ENCODE assay signal across 9 cellular contexts in genomic region chr17:50129303-50129945, GRCh38. TPM values are rescaled to one million over a fixed set of nuclear protein-coding genes. Genes with fewer than 3 reads are reported as not detected.
A peak's percentile ranks its signal among the peaks of the same experiment; 100 is the strongest.
DNase-seq lines count a peak whose midpoint lies in the region; ATAC-seq and TF ChIP-seq lines count a peak whose summit lies in the region.
"Had no signal": no experiment of that assay in that cellular context is flagged by ENCODE, and none has a peak within 500 bp of the region (broad histone marks: within the 10 kb centered on the region; RNA-seq: fewer than 3 reads in every experiment).

No MANE protein-coding gene starts in this region.

- TF ChIP-seq CTCF in Caco-2 (IDR thresholded peaks at IDR 0.05; ENCODE audit: insufficient read depth in 1 of 2, low read depth in 1 of 2, low read length in 1 of 2, severe bottlenecking in 1 of 2, unreplicated experiment in 1 of 2) (no peak), LNCaP clone FGC (IDR thresholded peaks at IDR 0.05; ENCODE audit: control insufficient read depth, extremely low read depth, insufficient read depth) (no peak), heart left ventricle (IDR thresholded peaks at IDR 0.05) (no peak)

- TF ChIP-seq POLR2A in heart left ventricle (IDR thresholded peaks at IDR 0.05), result no peak

- H3K36me3 ChIP-seq in Caco-2 (ENCODE audit: control insufficient read depth, insufficient read depth, low read length) (no peaks in the 10 kb centered on the region), heart left ventricle (peaks cover 0 to 6% (median 2%) of the 10 kb centered on the region in 9 donors), skeletal muscle satellite cell (ENCODE audit: insufficient read depth, low read length) (peaks cover 5% of the 10 kb centered on the region)

- CTCF ChIA-PET in Caco-2 (lab: Charles Lee), result interaction anchor here (0.6 to 0.9 kb wide), 4 partner anchors 57 to 291 kb away, joined by 3 to 4 read pairs (median 4); no protein-coding TSS in a partner anchor

- BruUV-seq in Caco-2 (replicated peaks; lab: Mats Ljungman, UMichigan), result no TSS peak

- DNase-seq in Caco-2 (peak; percentile 69 to 82), LNCaP clone FGC (ENCODE audit: low read depth) (no peak), heart left ventricle (peak in 1 of 5 donors; percentile 54), mucosa of gallbladder (ENCODE audit: low spot score) (no peak), amniotic stem cell (lab: John Stamatoyannopoulos, UW) (no peak), ureter (ENCODE audit: low spot score) (no peak)

- intact Hi-C loops in Caco-2 (cut with micrococcal nuclease; ENCODE audit: unreplicated experiment) (no loop called here), heart left ventricle (cut with DNase I) (no loop called here)

- no peaks in the 10 kb centered on the region for H3K27me3 ChIP-seq in Caco-2 (replicated peaks; ENCODE audit: control insufficient read depth, insufficient read depth, low read length)
- peaks cover 0 to 20% (median 0%) of the 10 kb centered on the region in 9 donors for H3K27me3 ChIP-seq in heart left ventricle
- H3K27me3 ChIP-seq in skeletal muscle satellite cell (ENCODE audit: control insufficient read depth, insufficient read depth, low read length), result peaks cover 2% of the 10 kb centered on the region

- peaks cover 27% of the 10 kb centered on the region for H3K36me3 Mint-ChIP-seq in Caco-2 (ENCODE audit: insufficient read depth, unreplicated experiment)
- peaks cover 10% of the 10 kb centered on the region for H3K36me3 Mint-ChIP-seq in activated T-helper 17 cell treated with anti-CD3 and anti-CD28 coated beads, Interleukin-2, amount 50 U/mL, for 72 hours (ENCODE audit: low read depth)

- H3K9me3 ChIP-seq in Caco-2, result no peaks in the 10 kb centered on the region
- H3K9me3 ChIP-seq in heart left ventricle, result no peaks in the 10 kb centered on the region
- no peaks in the 10 kb centered on the region for H3K9me3 ChIP-seq in skeletal muscle satellite cell (replicated peaks; ENCODE audit: low read length)
- H3K9me3 ChIP-seq: neutrophil had no signal

- WGBS in heart left ventricle, 4 donors, result 1 to 3% (median 2%) methylated on average over 36 to 53 of the region's 54 CpGs

- ATAC-seq in activated T-helper 17 cell treated with anti-CD3 and anti-CD28 coated beads, Interleukin-2, amount 50 U/mL, for 72 hours (replicated peaks), result peak; percentile 48
- ATAC-seq in heart left ventricle, result no peak

- H3K4me2 ChIP-seq in skeletal muscle satellite cell (ENCODE audit: low read length), result peak overlapping the region; percentile 88

- peak overlapping the region; percentile 50 for H3K4me3 ChIP-seq in Caco-2 (ENCODE audit: low read depth, low read length)
- 0 out of 2 replicates have a peak overlapping the region, but pooled peaks have one; percentile 7 for H3K4me3 ChIP-seq in LNCaP clone FGC (ENCODE audit: low read depth, low read length)
- H3K4me3 ChIP-seq in heart left ventricle, result peak overlapping the region; percentile 22 to 61 (median 51)
- peak overlapping the region; percentile 53 for H3K4me3 ChIP-seq in skeletal muscle satellite cell (ENCODE audit: low read length)

- peak overlapping the region; percentile 79 for H3K4me3 Mint-ChIP-seq in Caco-2 (ENCODE audit: unreplicated experiment)
- H3K4me3 Mint-ChIP-seq in activated T-helper 17 cell treated with anti-CD3 and anti-CD28 coated beads, Interleukin-2, amount 50 U/mL, for 72 hours, result peak overlapping the region; percentile 75

- peak overlapping the region; percentile 32 for H3K27ac Mint-ChIP-seq in Caco-2 (ENCODE audit: unreplicated experiment)
- H3K27ac Mint-ChIP-seq in activated T-helper 17 cell treated with anti-CD3 and anti-CD28 coated beads, Interleukin-2, amount 50 U/mL, for 72 hours, result no peak overlapping the region

- POLR2A ChIA-PET in Caco-2 (lab: Charles Lee), result interaction anchor here (0.7 kb wide), 1 partner anchor 158 kb away, joined by 3 read pairs; no protein-coding TSS in a partner anchor

- H3K27ac ChIP-seq in heart left ventricle, result peak overlapping the region in 1 of 12 donors; percentile 24
- H3K27ac ChIP-seq: neutrophil had no signal

- H3K4me1 Mint-ChIP-seq in Caco-2 (ENCODE audit: low read depth, unreplicated experiment), result peaks cover 27% of the 10 kb centered on the region
- H3K4me1 Mint-ChIP-seq in activated T-helper 17 cell treated with anti-CD3 and anti-CD28 coated beads, Interleukin-2, amount 50 U/mL, for 72 hours, result peaks cover 23% of the 10 kb centered on the region

- no peaks in the 10 kb centered on the region for H3K9me3 Mint-ChIP-seq in Caco-2 (ENCODE audit: unreplicated experiment)
- no peaks in the 10 kb centered on the region for H3K9me3 Mint-ChIP-seq in activated T-helper 17 cell treated with anti-CD3 and anti-CD28 coated beads, Interleukin-2, amount 50 U/mL, for 72 hours

- H3K9ac ChIP-seq in skeletal muscle satellite cell (ENCODE audit: low read depth, low read length), result no peak overlapping the region

- no peaks in the 10 kb centered on the region for H3K27me3 Mint-ChIP-seq in Caco-2 (ENCODE audit: insufficient read depth, unreplicated experiment)
- peaks cover 5% of the 10 kb centered on the region for H3K27me3 Mint-ChIP-seq in activated T-helper 17 cell treated with anti-CD3 and anti-CD28 coated beads, Interleukin-2, amount 50 U/mL, for 72 hours

- H3K4me1 ChIP-seq in Caco-2 (peaks cover 27% of the 10 kb centered on the region), heart left ventricle (peaks cover 0 to 57% (median 28%) of the 10 kb centered on the region in 12 donors), skeletal muscle satellite cell (ENCODE audit: control insufficient read depth, insufficient read depth, low read length) (peaks cover 20% of the 10 kb centered on the region)

RNA-seq across cellular contexts. Expression of gene SAMD14, which starts 0.5 kb away (rescaled TPM):
- 2.2 and 3.4 TPM in 2 replicates for total RNA-seq in Caco-2 (2022)
- total RNA-seq in activated T-helper 17 cell treated with anti-CD3 and anti-CD28 coated beads, Interleukin-2, amount 50 U/mL, for 72 hours, result 1 to 10 TPM in 1 of 2 donors, under 1 TPM in 1; 0.84 to 6.9 TPM
- 1 to 10 TPM in 7 of 9 donors, under 1 TPM in 2; 0.44 to 3.9 (median 1.2) TPM for total RNA-seq in heart left ventricle
- polyA plus RNA-seq in heart left ventricle, result 1 to 10 TPM in 1 of 2 donors, under 1 TPM in 1; 0.72 to 2.8 TPM
- total RNA-seq in skeletal muscle satellite cell (2012; rRNA removed), result 0.44 and 0.51 TPM in 2 replicates
- total RNA-seq in mucosa of gallbladder, result 8.8 TPM
- 5.5 TPM for total RNA-seq in ureter

RNA-seq across cellular contexts. Expression of gene PPP1R9B, which starts 21.1 kb away (rescaled TPM):
- total RNA-seq in Caco-2 (2022), result 74.8 and 76.2 TPM in 2 replicates
- 10 to 100 TPM; 73.6 to 89.2 TPM for total RNA-seq in activated T-helper 17 cell treated with anti-CD3 and anti-CD28 coated beads, Interleukin-2, amount 50 U/mL, for 72 hours
- 10 to 100 TPM; 17.0 to 55.9 (median 31.3) TPM for total RNA-seq in heart left ventricle
- 10 to 100 TPM; 30.4 to 33.4 TPM for polyA plus RNA-seq in heart left ventricle
- 29.2 and 29.5 TPM in 2 replicates for total RNA-seq in skeletal muscle satellite cell (2012; rRNA removed)
- total RNA-seq in mucosa of gallbladder, result 61.5 TPM
- 38.4 TPM for total RNA-seq in ureter

RNA-seq across cellular contexts. Expression of gene PDK2, which starts 34.3 kb away (rescaled TPM):
- 10.5 and 15.2 TPM in 2 replicates for total RNA-seq in Caco-2 (2022)
- 10 to 100 TPM; 10.0 to 15.2 TPM for total RNA-seq in activated T-helper 17 cell treated with anti-CD3 and anti-CD28 coated beads, Interleukin-2, amount 50 U/mL, for 72 hours
- 100 to 1,000 TPM; 142 to 490 (median 200) TPM for total RNA-seq in heart left ventricle
- polyA plus RNA-seq in heart left ventricle, result 100 to 1,000 TPM; 125 to 173 TPM
- 12.9 and 17.0 TPM in 2 replicates for total RNA-seq in skeletal muscle satellite cell (2012; rRNA removed)
- total RNA-seq in mucosa of gallbladder, result 64.7 TPM
- 25.7 TPM for total RNA-seq in ureter

RNA-seq across cellular contexts. Expression of gene SGCA, which starts 36.4 kb away (rescaled TPM):
- not detected in 2 replicates for total RNA-seq in Caco-2 (2022)
- not detected for total RNA-seq in activated T-helper 17 cell treated with anti-CD3 and anti-CD28 coated beads, Interleukin-2, amount 50 U/mL, for 72 hours
- 100 to 1,000 TPM; 110 to 224 (median 151) TPM for total RNA-seq in heart left ventricle
- 100 to 1,000 TPM in 1 of 2 donors, 10 to 100 TPM in 1; 96.5 to 225 TPM for polyA plus RNA-seq in heart left ventricle
- total RNA-seq in skeletal muscle satellite cell (2012; rRNA removed), result 2.5 and 15.7 TPM in 2 replicates
- total RNA-seq in mucosa of gallbladder, result 23.5 TPM
- total RNA-seq in ureter, result 16.9 TPM

Comparison
In these comparisons a context has a peak if more than half of its experiments do, and no peak if none do; other contexts are left out.
1. DNase-seq: peak in Caco-2 (2 of 2); none in LNCaP clone FGC (single experiment), mucosa of gallbladder (single experiment), amniotic stem cell (single experiment) and ureter (single experiment).
2. Peak in every context shown above with its lines, with median percentiles within 50 percentile points of each other: H3K4me3 ChIP-seq.